Comparison of ENCODE assay signal across 8 cellular contexts in the genomic region with DNA sequence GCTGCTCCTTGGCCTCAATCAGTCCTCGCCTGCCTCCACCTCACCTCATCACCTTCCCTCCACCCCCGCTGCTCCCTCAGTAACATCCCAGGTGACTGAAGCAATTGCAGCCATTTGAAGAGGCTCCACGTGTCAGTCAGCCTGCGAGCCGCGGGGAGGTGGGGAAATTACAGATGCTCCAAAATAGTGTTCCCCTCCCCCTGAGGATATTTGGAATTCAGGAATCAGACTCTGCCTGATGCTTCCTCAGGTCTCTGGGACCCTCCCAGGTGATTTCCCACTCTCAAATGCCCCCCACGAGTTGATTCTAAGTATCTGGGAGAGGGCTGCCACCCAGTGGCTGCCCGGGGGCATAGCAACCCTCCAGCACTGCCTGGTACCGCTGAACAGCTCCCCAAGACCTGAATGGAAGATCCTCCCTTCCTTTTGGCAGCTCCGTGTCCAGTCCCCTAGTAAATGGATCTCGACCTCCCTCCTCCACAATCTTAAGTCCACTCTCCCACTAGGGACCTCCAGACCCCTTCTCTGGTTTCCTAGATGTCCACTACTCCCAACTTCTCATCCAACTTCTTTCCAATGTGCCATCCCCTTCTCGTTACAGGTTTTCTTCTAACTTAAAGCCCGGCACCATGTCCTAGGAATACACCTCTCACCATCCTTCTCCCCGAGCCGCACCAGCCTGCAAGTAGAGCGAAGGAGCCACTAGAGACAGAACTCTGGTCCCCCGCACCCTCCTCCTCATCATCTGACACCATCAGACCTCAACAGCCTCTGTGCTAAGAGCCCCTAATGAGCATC. TPM values are rescaled to one million over a fixed set of nuclear protein-coding genes. Genes with fewer than 3 reads are reported as not detected.
DNase-seq lines count a peak whose midpoint lies in the region; ATAC-seq and TF ChIP-seq lines count a peak whose summit lies in the region.

No MANE protein-coding gene starts in this region.

- no peak for TF ChIP-seq POLR2A in upper lobe of left lung (IDR thresholded peaks at IDR 0.05)

- no peaks in the 10 kb centered on the region for H4K20me1 ChIP-seq in OCI-LY1 (ENCODE audit: insufficient read depth, low read length)

- 7 to 9% methylated on average over 15 to 17 of the region's 17 CpGs for WGBS in upper lobe of left lung, 2 donors

- peaks cover 9% of the 10 kb centered on the region for H3K27me3 ChIP-seq in OCI-LY1 (ENCODE audit: insufficient read depth, low read length)
- peaks cover 0 to 19% (median 6%) of the 10 kb centered on the region in 4 donors for H3K27me3 ChIP-seq in upper lobe of left lung

- H3K79me2 ChIP-seq in OCI-LY1 (ENCODE audit: insufficient read depth, low read length), result no peaks in the 10 kb centered on the region

- H3K9me3 ChIP-seq in HEK293 (ENCODE audit: control insufficient read depth, insufficient read depth, low read depth, low read length) (no peaks in the 10 kb centered on the region), OCI-LY1 (ENCODE audit: low read length) (no peaks in the 10 kb centered on the region), upper lobe of left lung (no peaks in the 10 kb centered on the region)

- peak; percentile 71 for ATAC-seq in upper lobe of left lung (ENCODE audit: low FRiP score in 2 of 2)

- TF ChIP-seq EP300 in upper lobe of left lung (IDR thresholded peaks at IDR 0.05), result no peak

- H2AFZ ChIP-seq in OCI-LY1 (ENCODE audit: low read length), result no peak overlapping the region

- POLR2A ChIA-PET in HEK293 (lab: Yijun Ruan, JAX), result interaction anchor here (1.0 kb wide), 1 partner anchor 189 kb away, joined by 3 read pairs; no protein-coding TSS in a partner anchor

- CTCF ChIA-PET in HEK293 (lab: Yijun Ruan, JAX), result interaction anchor here (0.6 to 4.5 kb wide), 31 partner anchors 9 to 341 kb away, joined by 3 to 67 read pairs (median 6); partner anchors contain the start of genes FAM186A and RACGAP1

- no peak overlapping the region for H3K4me3 ChIP-seq in HEK293 (ENCODE audit: low read depth, low read length)
- H3K4me3 ChIP-seq in OCI-LY1 (ENCODE audit: low read depth, low read length, poor library complexity, severe bottlenecking), result peak overlapping the region; percentile 24
- no peak overlapping the region for H3K4me3 ChIP-seq in fibroblast of villous mesenchyme (ENCODE audit: low read depth, low read length)
- no peak overlapping the region for H3K4me3 ChIP-seq in upper lobe of left lung

- no peak overlapping the region for H3K27ac ChIP-seq in HEK293 (ENCODE audit: extremely low read depth, low read depth, low read length)
- no peak overlapping the region for H3K27ac ChIP-seq in OCI-LY1 (ENCODE audit: low read depth, low read length, poor library complexity, severe bottlenecking)
- no peak overlapping the region for H3K27ac ChIP-seq in upper lobe of left lung

- no peaks in the 10 kb centered on the region; the same call in 1 of the 2 replicates for H3K4me1 ChIP-seq in HEK293 (ENCODE audit: control insufficient read depth, insufficient read depth, low read length)
- peaks cover 37% of the 10 kb centered on the region for H3K4me1 ChIP-seq in OCI-LY1 (ENCODE audit: insufficient read depth, low read length, severe bottlenecking)
- peaks cover 23 to 36% (median 30%) of the 10 kb centered on the region in 4 donors for H3K4me1 ChIP-seq in upper lobe of left lung

- no peak overlapping the region for H3K9ac ChIP-seq in OCI-LY1 (ENCODE audit: low read length)

- no peaks in the 10 kb centered on the region for H3K9me2 ChIP-seq in OCI-LY1 (ENCODE audit: low read depth, low read length)

- DNase-seq in CD1c-positive myeloid dendritic cell (ENCODE audit: extremely low spot score) (peak; percentile 63), activated T-helper 1 cell treated with Interleukin-2 at 50 U/mL for 16 hours (ENCODE audit: low read depth) (peak; percentile 28), fibroblast of villous mesenchyme (ENCODE audit: low read depth) (peak; percentile 47), nucleus accumbens (lab: John Stamatoyannopoulos, UW) (peak in 49 of 56 donors; percentile 26 to 87 (median 66)), upper lobe of left lung (peak; percentile 44 to 80), NCI-H1048 (lab: John Stamatoyannopoulos, UW) (no peak)

- peak; percentile 86 for TF ChIP-seq CTCF in HEK293 (tag by site-specific recombination; IDR thresholded peaks at IDR 0.05)
- TF ChIP-seq CTCF in OCI-LY1 (IDR thresholded peaks at IDR 0.05; ENCODE audit: low read length), result peak; percentile 98
- TF ChIP-seq CTCF in fibroblast of villous mesenchyme (IDR thresholded peaks at IDR 0.05; ENCODE audit: insufficient read depth, low read depth, low read length), result peak; percentile 98
- peak; percentile 76 to 94 (median 90) for TF ChIP-seq CTCF in upper lobe of left lung (IDR thresholded peaks at IDR 0.05)

- H3K4me2 ChIP-seq in OCI-LY1 (ENCODE audit: low read length), result peak overlapping the region; percentile 61

- H3K36me3 ChIP-seq in HEK293 (ENCODE audit: control insufficient read depth in 2 of 2, insufficient read depth in 1 of 2, low read length in 2 of 2), result peaks cover 0 to 20% of the 10 kb centered on the region in 2 experiments; a peak in 1 of 3 replicates
- no peaks in the 10 kb centered on the region for H3K36me3 ChIP-seq in OCI-LY1 (ENCODE audit: insufficient read depth, low read length)
- no peaks in the 10 kb centered on the region for H3K36me3 ChIP-seq in upper lobe of left lung

- no peaks in the 10 kb centered on the region for H3F3A ChIP-seq in OCI-LY1 (ENCODE audit: insufficient read depth, low read length)

TF ChIP-seq in HEK293, 187 proteins besides CTCF, POLR2A, EP300 and RAD21 (continues in another document):
- TF ChIP-seq ZNF341 (tag by site-specific recombination; IDR thresholded peaks at IDR 0.05; ENCODE audit: low read depth) (peak; percentile 61), WT1 (tag by site-specific recombination; IDR thresholded peaks at IDR 0.05) (0 out of 2 replicates have a peak, but pooled peaks have one; percentile 9), PATZ1 (tag by site-specific recombination; IDR thresholded peaks at IDR 0.05) (peak; percentile 65), PRDM10 (tag by site-specific recombination; IDR thresholded peaks at IDR 0.05) (peak; percentile 58), ZNF324 (tag by site-specific recombination; IDR thresholded peaks at IDR 0.05) (0 out of 2 replicates have a peak, but pooled peaks have one; percentile 16), ZNF23 (tag by site-specific recombination; IDR thresholded peaks at IDR 0.05; ENCODE audit: borderline replicate concordance) (no peak)

RNA-seq across cellular contexts. Expression of gene ASIC1, which starts 1.4 kb away (rescaled TPM):
- total RNA-seq in fibroblast of villous mesenchyme (1.3 and 1.6 TPM in 2 replicates), upper lobe of left lung (1 to 10 TPM in 2 of 6 donors, under 1 TPM in 2, not detected in 2; 0.15 to 2.7 (median 1.1) TPM)

RNA-seq across cellular contexts. Expression of gene SMARCD1, which starts 29.1 kb away (rescaled TPM):
- total RNA-seq in fibroblast of villous mesenchyme (52.5 and 60.9 TPM in 2 replicates), upper lobe of left lung (10 to 100 TPM; 44.6 to 76.2 (median 51.0) TPM)

RNA-seq across cellular contexts. Expression of gene RACGAP1, which starts 30.7 kb away (rescaled TPM):
- total RNA-seq in fibroblast of villous mesenchyme, result 36.1 and 69.1 TPM in 2 replicates
- 10 to 100 TPM; 10.3 to 22.4 (median 18.4) TPM for total RNA-seq in upper lobe of left lung

RNA-seq across cellular contexts. Expression of gene GPD1, which starts 47.8 kb away (rescaled TPM):
- under 0.01 TPM in 1 of 2 replicates, not detected in the other for total RNA-seq in fibroblast of villous mesenchyme
- 10 to 100 TPM in 5 of 6 donors, 1 to 10 TPM in 1; 2.1 to 73.1 (median 60.2) TPM for total RNA-seq in upper lobe of left lung

RNA-seq across cellular contexts. Expression of gene COX14, which starts 56.0 kb away (rescaled TPM):
- 36.7 and 40.3 TPM in 2 replicates for total RNA-seq in fibroblast of villous mesenchyme
- total RNA-seq in upper lobe of left lung, result 10 to 100 TPM; 22.0 to 98.2 (median 71.8) TPM
